8 cellular contexts compared by ENCODE assay signal in genomic region chr7:14717711-14718304, GRCh38.
DNase-seq lines count a peak whose midpoint lies in the region; ATAC-seq, FAIRE-seq and TF ChIP-seq lines count a peak whose summit lies in the region.

No MANE protein-coding gene starts in this region.

- H3K4me3 Mint-ChIP-seq in mesothelial cell of epicardium: no peak overlapping the region

- peaks cover 3% of the 10 kb centered on the region for H3K4me1 Mint-ChIP-seq in mesothelial cell of epicardium

- no peaks in the 10 kb centered on the region for H3K79me2 ChIP-seq in GM12878 (ENCODE audit: control insufficient read depth, insufficient read depth, low read length)

- H3K9me3 ChIP-seq in GM12878 (replicated peaks; ENCODE audit: control insufficient read depth, insufficient read depth, low read length): no peaks in the 10 kb centered on the region

- no peak overlapping the region for H3K4me2 ChIP-seq in GM12878 (ENCODE audit: control insufficient read depth, insufficient read depth)

- intact Hi-C loops in GM12878 (cut with micrococcal nuclease; ENCODE audit: unreplicated experiment): loop anchor here (1.0 to 10.0 kb wide), 2 partner anchors 298 to 1357 kb away; no protein-coding TSS in a partner anchor

- WGBS in GM12878 (ENCODE audit: insufficient coverage, insufficient replicate concordance, low lambda C conversion rate, missing lambda C conversion rate): 0% methylated on average over 1 of the region's 1 CpG

- TF ChIP-seq EP300 in GM12878 (IDR thresholded peaks at IDR 0.05; ENCODE audit: borderline replicate concordance in 1 of 2, control insufficient read depth in 1 of 2, low read depth in 2 of 2, low read length in 2 of 2): no peak

- H2AFZ ChIP-seq in GM12878 (ENCODE audit: control insufficient read depth, low read depth, low read length): no peak overlapping the region

- H3K36me3 ChIP-seq in GM12878 (ENCODE audit: control insufficient read depth in 2 of 2, insufficient read depth in 2 of 2, low read length in 1 of 2): no peaks in the 10 kb centered on the region

- no peaks in the 10 kb centered on the region for H3K9me3 Mint-ChIP-seq in mesothelial cell of epicardium

- no peak for FAIRE-seq in GM12878 (lab: Jason Lieb, UNC)

- H3K27ac ChIP-seq in GM12878 (ENCODE audit: control insufficient read depth, insufficient read depth): no peak overlapping the region

- peak; percentile 43 for ATAC-seq in GM18867 (IDR thresholded peaks at IDR 0.05; ENCODE audit: unreplicated experiment)
- no peak for ATAC-seq in GM12878
- no peak for ATAC-seq in HG02885 (IDR thresholded peaks at IDR 0.05; ENCODE audit: poor library complexity, unreplicated experiment)
- ATAC-seq in GM21717 (IDR thresholded peaks at IDR 0.05; ENCODE audit: unreplicated experiment): no peak
- no peak for ATAC-seq in HG03280 (IDR thresholded peaks at IDR 0.05; ENCODE audit: unreplicated experiment)

- H3K27ac Mint-ChIP-seq in mesothelial cell of epicardium: no peak overlapping the region

- in situ Hi-C loops in GM12878 (cut with MboI): loop anchor here (5.0 to 25.0 kb wide), 3 partner anchors 299 to 1344 kb away; no protein-coding TSS in a partner anchor

- RAD21 ChIA-PET in GM12878 (lab: Charles Lee; ENCODE audit: unreplicated experiment): interaction anchor here (0.9 to 3.2 kb wide), 11 partner anchors 14 to 1847 kb away, joined by 3 to 38 read pairs (median 4); no protein-coding TSS in a partner anchor

- TF ChIP-seq POLR2A in GM12878 (IDR thresholded peaks at IDR 0.05; ENCODE audit: low read depth, low read length): no peak

- POLR2A ChIA-PET in GM12878 (lab: Charles Lee): no interaction called here

- peaks cover 0 to 3% of the 10 kb centered on the region in 2 experiments; a peak in 1 of 4 replicates for H3K27me3 ChIP-seq in GM12878 (replicated peaks in 1 of 2; ENCODE audit: control insufficient read depth in 2 of 2, insufficient read depth in 2 of 2, low read length in 1 of 2)

- TF ChIP-seq RAD21 in GM12878 (IDR thresholded peaks at IDR 0.05; ENCODE audit: insufficient read depth, low read depth, low read length): peak; percentile 49

- H4K20me1 ChIP-seq in GM12878 (ENCODE audit: control insufficient read depth, insufficient read depth): no peaks in the 10 kb centered on the region

- no peaks in the 10 kb centered on the region for H3K4me1 ChIP-seq in GM12878 (ENCODE audit: control insufficient read depth, insufficient read depth, low read length)

- TF ChIP-seq CTCF in GM12878 (IDR thresholded peaks at IDR 0.05 in 2 of 3, conservative IDR thresholded peaks at IDR 0.05 in 1 of 3; ENCODE audit: control insufficient read depth in 2 of 3, extremely low read depth in 1 of 3, insufficient read depth in 1 of 3, low read depth in 3 of 3, low read length in 3 of 3) (peak in 2 of 3 experiments; percentile 7 to 12; a peak in 3 of 6 replicates), mesothelial cell of epicardium (IDR thresholded peaks at IDR 0.05; ENCODE audit: unreplicated experiment) (peak; percentile 63)

- DNase-seq in NCI-H2029 treated with DMSO at 0.1 percent for 48 hours (lab: John Stamatoyannopoulos, UW) (peak; percentile 81), GM12878 (ENCODE audit: low read depth, low spot score) (no peak), mesothelial cell of epicardium (ENCODE audit: low spot score in 2 of 2, unreplicated experiment in 2 of 2) (no peak), NCI-H187 (lab: John Stamatoyannopoulos, UW) (no peak)

- no peak overlapping the region for H3K9ac ChIP-seq in GM12878 (ENCODE audit: control insufficient read depth, insufficient read depth, low read length)

- H3K27me3 Mint-ChIP-seq in mesothelial cell of epicardium (ENCODE audit: low read depth): peaks cover 5% of the 10 kb centered on the region

- no peak overlapping the region for H3K4me3 ChIP-seq in GM12878

- SMC1A ChIA-PET in GM12878 (lab: Charles Lee; ENCODE audit: uncharacterized antibody, unreplicated experiment): interaction anchor here (0.6 to 9.3 kb wide), 9 partner anchors 16 to 844 kb away, joined by 3 to 109 read pairs (median 4); partner anchors contain the start of gene AGMO

- BruUV-seq in GM12878 (replicated peaks; lab: Mats Ljungman, UMichigan): no TSS peak

- CTCF ChIA-PET in GM12878 (lab: Yijun Ruan, JAX): interaction anchor here (0.7 to 6.2 kb wide), 13 partner anchors 17 to 1350 kb away, joined by 3 to 137 read pairs (median 4); no protein-coding TSS in a partner anchor

- no peaks in the 10 kb centered on the region for H3K36me3 Mint-ChIP-seq in mesothelial cell of epicardium

TF ChIP-seq in GM12878, 131 proteins besides CTCF, POLR2A, EP300 and RAD21:
- no peak for TF ChIP-seq SUPT20H (IDR thresholded peaks at IDR 0.05; ENCODE audit: borderline replicate concordance, control insufficient read depth, low read depth, low read length)
- peak; percentile 58; the same call in 1 of the 2 replicates for TF ChIP-seq SMC3 (IDR thresholded peaks at IDR 0.05; ENCODE audit: borderline replicate concordance, low read length)
TF ChIP-seq in GM12878: peak in this region for 1.
